38 cellular contexts compared by ENCODE assay signal in genomic region chr12:71452006-71452405, GRCh38. TPM values are rescaled to one million over a fixed set of nuclear protein-coding genes. Genes with fewer than 3 reads are reported as not detected.
"Had no signal": no experiment of that assay in that cellular context is flagged by ENCODE, and none has a peak within 500 bp of the region (broad histone marks: within the 10 kb centered on the region; RNA-seq: fewer than 3 reads in every experiment).

No MANE protein-coding gene starts in this region.

- H3K36me3 ChIP-seq: adrenal gland, brain microvascular endothelial cell, breast epithelium had no signal

- H3K36me3 Mint-ChIP-seq: activated CD4-positive, alpha-beta memory T cell treated with anti-CD3 and anti-CD28 coated beads for 36 hours; activated naive CD4-positive, alpha-beta T cell treated with anti-CD3 and anti-CD28 coated beads, Interleukin-2, amount 50 U/mL, for 72 hours; activated naive CD8-positive, alpha-beta T cell treated with anti-CD3 and anti-CD28 coated beads for 36 hours had no signal

- H3K27ac Mint-ChIP-seq: activated B cell treated with CpG ODN at 0.5 μM for 24 hours; activated CD4-positive, alpha-beta memory T cell treated with anti-CD3 and anti-CD28 coated beads for 36 hours; activated CD4-positive, alpha-beta T cell treated with anti-CD3 and anti-CD28 coated beads, Interleukin-2, amount 10 ng/mL, durations not matched to agents 24 days and 14 days; activated CD8-positive, alpha-beta T cell treated with anti-CD3 and anti-CD28 coated beads for 36 hours; activated naive CD4-positive, alpha-beta T cell treated with anti-CD3 and anti-CD28 coated beads for 36 hours; activated naive CD4-positive, alpha-beta T cell treated with anti-CD3 and anti-CD28 coated beads, Interleukin-2, amount 50 U/mL, for 72 hours; activated naive CD8-positive, alpha-beta T cell treated with anti-CD3 and anti-CD28 coated beads for 36 hours; activated T-cell treated with anti-CD3 and anti-CD28 coated beads, Interleukin-2, amount 50 U/mL, for 72 hours; activated T-helper 1 cell treated with anti-CD3 and anti-CD28 coated beads, Interleukin-12 subunit alpha, Interleukin-12 subunit beta, Interleukin-2, Interleukin-4 antibody, amounts not matched to agents 30 ng/mL and 10 ng/mL and 1 ng/mL, durations not matched to agents 14 hours and 24 hours and 36 hours; activated T-helper 2 cell treated with anti-CD3 and anti-CD28 coated beads, Interferon-gamma antibody, Interleukin-2, Interleukin-4, amounts not matched to agents 10 μg/mL and 5 μg/mL and 100 μg/mL, durations not matched to agents 14 hours and 24 hours and 36 hours; T-helper 1 cell treated with Interleukin-12 subunit alpha and Interleukin-12 subunit beta and Interleukin-4 antibody, amounts not matched to agents 30 μg/mL and 1 μg/mL, for 36 hours; T-helper 2 cell treated with Interferon-gamma antibody and Interleukin-4, amounts not matched to agents 5 μg/mL and 100 μg/mL, for 36 hours had no signal

- ATAC-seq: activated CD8-positive, alpha-beta T cell treated with anti-CD3 and anti-CD28 coated beads for 36 hours; activated naive CD4-positive, alpha-beta T cell treated with anti-CD3 and anti-CD28 coated beads, Interleukin-2, amount 50 U/mL, for 72 hours; activated T-cell treated with anti-CD3 and anti-CD28 coated beads, Interleukin-2, amount 50 U/mL, for 4 hours; activated T-cell treated with anti-CD3 and anti-CD28 coated beads, Interleukin-2, amount 50 U/mL, for 72 hours; body of pancreas had no signal

- DNase-seq: activated B cell treated with CpG ODN at 0.5 μM for 24 hours; activated CD4-positive, alpha-beta memory T cell treated with anti-CD3 and anti-CD28 coated beads for 36 hours; activated CD4-positive, alpha-beta T cell treated with anti-CD3 and anti-CD28 coated beads for 4 hours; activated CD4-positive, alpha-beta T cell treated with anti-CD3 and anti-CD28 coated beads, Interleukin-2, amount 10 ng/mL, durations not matched to agents 24 days and 14 days; activated CD4-positive, alpha-beta T cell treated with anti-CD3 and anti-CD28 coated beads, Interleukin-2, amount 50 U/mL, for 1 hour; activated CD4-positive, alpha-beta T cell treated with anti-CD3 and anti-CD28 coated beads, Interleukin-2, amount 50 U/mL, for 4 hours; activated CD4-positive, CD25-positive, alpha-beta regulatory T cell treated with anti-CD3 and anti-CD28 coated beads, Interleukin-2, amount 50 U/mL, for 72 hours; activated CD8-positive, alpha-beta memory T cell treated with anti-CD3 and anti-CD28 coated beads, Interleukin-2, amount 50 U/mL, for 4 hours; activated CD8-positive, alpha-beta T cell treated with anti-CD3 and anti-CD28 coated beads for 36 hours; activated effector memory CD4-positive, alpha-beta T cell treated with Interleukin-2 at 50 U/mL for 16 hours; activated gamma-delta T cell treated with Interleukin-2 at 50 U/mL for 16 hours; activated naive CD4-positive, alpha-beta T cell; activated naive CD4-positive, alpha-beta T cell treated with anti-CD3 and anti-CD28 coated beads for 36 hours; activated naive CD4-positive, alpha-beta T cell treated with anti-CD3 and anti-CD28 coated beads, Interleukin-2, amount 50 U/mL, for 16 hours; activated naive CD8-positive, alpha-beta T cell treated with anti-CD3 and anti-CD28 coated beads for 36 hours; activated T-cell treated with anti-CD3 and anti-CD28 coated beads for 4 hours; activated T-cell treated with anti-CD3 and anti-CD28 coated beads, Interleukin-2, amount 50 U/mL, for 1 hour; activated T-cell treated with anti-CD3 and anti-CD28 coated beads, Interleukin-2, amount 50 U/mL, for 4 hours; activated T-cell treated with anti-CD3 and anti-CD28 coated beads, Interleukin-2, amount 50 U/mL, for 72 hours; adrenal gland; amniotic stem cell; aorta; body of pancreas; brain microvascular endothelial cell; central memory CD4-positive, alpha-beta T cell; SW 1271; T-helper 1 cell; T-helper 2 cell; T-helper 9 cell had no signal

- H3K4me1 Mint-ChIP-seq: activated CD4-positive, alpha-beta T cell treated with anti-CD3 and anti-CD28 coated beads, Interleukin-2, amount 10 ng/mL, durations not matched to agents 24 days and 14 days; activated naive CD8-positive, alpha-beta T cell treated with anti-CD3 and anti-CD28 coated beads for 36 hours had no signal

- H3K9me3 Mint-ChIP-seq: activated B cell treated with CpG ODN at 0.5 μM for 24 hours; activated CD4-positive, alpha-beta memory T cell treated with anti-CD3 and anti-CD28 coated beads for 36 hours; activated CD4-positive, alpha-beta T cell treated with anti-CD3 and anti-CD28 coated beads, Interleukin-2, amount 10 ng/mL, durations not matched to agents 24 days and 14 days; activated CD8-positive, alpha-beta T cell treated with anti-CD3 and anti-CD28 coated beads for 36 hours; activated naive CD4-positive, alpha-beta T cell treated with anti-CD3 and anti-CD28 coated beads for 36 hours; activated naive CD8-positive, alpha-beta T cell treated with anti-CD3 and anti-CD28 coated beads for 36 hours; activated T-cell treated with anti-CD3 and anti-CD28 coated beads, Interleukin-2, amount 50 U/mL, for 4 hours; activated T-cell treated with anti-CD3 and anti-CD28 coated beads, Interleukin-2, amount 50 U/mL, for 72 hours; activated T-helper 1 cell treated with anti-CD3 and anti-CD28 coated beads, Interleukin-12 subunit alpha, Interleukin-12 subunit beta, Interleukin-2, Interleukin-4 antibody, amounts not matched to agents 30 ng/mL and 10 ng/mL and 1 ng/mL, durations not matched to agents 14 hours and 24 hours and 36 hours; activated T-helper 2 cell treated with anti-CD3 and anti-CD28 coated beads, Interferon-gamma antibody, Interleukin-2, Interleukin-4, amounts not matched to agents 10 μg/mL and 5 μg/mL and 100 μg/mL, durations not matched to agents 14 hours and 24 hours and 36 hours; T-helper 1 cell treated with Interleukin-12 subunit alpha and Interleukin-12 subunit beta and Interleukin-4 antibody, amounts not matched to agents 30 μg/mL and 1 μg/mL, for 36 hours; T-helper 2 cell treated with Interferon-gamma antibody and Interleukin-4, amounts not matched to agents 5 μg/mL and 100 μg/mL, for 36 hours had no signal

- H3K4me3 ChIP-seq: adrenal gland, body of pancreas, breast epithelium had no signal

- H3K4me3 Mint-ChIP-seq: activated B cell treated with CpG ODN at 0.5 μM for 24 hours; activated CD4-positive, alpha-beta memory T cell treated with anti-CD3 and anti-CD28 coated beads for 36 hours; activated CD4-positive, alpha-beta T cell treated with anti-CD3 and anti-CD28 coated beads, Interleukin-2, amount 10 ng/mL, durations not matched to agents 24 days and 14 days; activated CD8-positive, alpha-beta T cell treated with anti-CD3 and anti-CD28 coated beads for 36 hours; activated naive CD4-positive, alpha-beta T cell treated with anti-CD3 and anti-CD28 coated beads for 36 hours; activated naive CD8-positive, alpha-beta T cell treated with anti-CD3 and anti-CD28 coated beads for 36 hours; activated T-cell treated with anti-CD3 and anti-CD28 coated beads, Interleukin-2, amount 50 U/mL, for 4 hours; activated T-cell treated with anti-CD3 and anti-CD28 coated beads, Interleukin-2, amount 50 U/mL, for 72 hours; activated T-helper 1 cell treated with anti-CD3 and anti-CD28 coated beads, Interleukin-12 subunit alpha, Interleukin-12 subunit beta, Interleukin-2, Interleukin-4 antibody, amounts not matched to agents 30 ng/mL and 10 ng/mL and 1 ng/mL, durations not matched to agents 14 hours and 24 hours and 36 hours; T-helper 1 cell treated with Interleukin-12 subunit alpha and Interleukin-12 subunit beta and Interleukin-4 antibody, amounts not matched to agents 30 μg/mL and 1 μg/mL, for 36 hours; T-helper 2 cell treated with Interferon-gamma antibody and Interleukin-4, amounts not matched to agents 5 μg/mL and 100 μg/mL, for 36 hours had no signal

- H3K9me3 ChIP-seq: adrenal gland, body of pancreas, breast epithelium had no signal

- H3K4me1 ChIP-seq: adrenal gland, body of pancreas, breast epithelium had no signal

- H3K27ac ChIP-seq: adrenal gland, body of pancreas, brain microvascular endothelial cell, breast epithelium, VCaP had no signal

RNA-seq across cellular contexts. Expression of gene LGR5, which starts 12.4 kb away (rescaled TPM):
- total RNA-seq: activated B cell treated with CpG ODN at 0.5 μM for 24 hours; activated CD4-positive, alpha-beta memory T cell treated with anti-CD3 and anti-CD28 coated beads for 36 hours; activated CD4-positive, alpha-beta T cell treated with anti-CD3 and anti-CD28 coated beads, Interleukin-2, amount 10 ng/mL, durations not matched to agents 24 days and 14 days; activated CD8-positive, alpha-beta memory T cell treated with anti-CD3 and anti-CD28 coated beads for 36 hours; activated CD8-positive, alpha-beta T cell treated with anti-CD3 and anti-CD28 coated beads for 36 hours; activated naive CD4-positive, alpha-beta T cell treated with anti-CD3 and anti-CD28 coated beads for 36 hours; activated naive CD4-positive, alpha-beta T cell treated with anti-CD3 and anti-CD28 coated beads, Interleukin-2, amount 50 U/mL, for 72 hours; activated naive CD8-positive, alpha-beta T cell treated with anti-CD3 and anti-CD28 coated beads for 36 hours; activated T-cell treated with anti-CD3 and anti-CD28 coated beads, Interleukin-2, amount 50 U/mL, for 4 hours; activated T-cell treated with anti-CD3 and anti-CD28 coated beads, Interleukin-2, amount 50 U/mL, for 72 hours; activated T-helper 1 cell treated with anti-CD3 and anti-CD28 coated beads, Interleukin-12 subunit alpha, Interleukin-12 subunit beta, Interleukin-2, Interleukin-4 antibody, amounts not matched to agents 30 ng/mL and 10 ng/mL and 1 ng/mL, durations not matched to agents 14 hours and 24 hours and 36 hours; activated T-helper 2 cell treated with anti-CD3 and anti-CD28 coated beads, Interferon-gamma antibody, Interleukin-2, Interleukin-4, amounts not matched to agents 10 μg/mL and 5 μg/mL and 100 μg/mL, durations not matched to agents 14 hours and 24 hours and 36 hours; cardiac septum had no signal
